Comparison of ENCODE assay signal across 8 cellular contexts in genomic region chr13:73767747-73768315, GRCh38.
DNase-seq lines count a peak whose midpoint lies in the region; ATAC-seq and TF ChIP-seq lines count a peak whose summit lies in the region.

No MANE protein-coding gene starts in this region.

- H4K20me1 ChIP-seq in PC-3 (ENCODE audit: low read length) (no peaks in the 10 kb centered on the region), mammary epithelial cell (ENCODE audit: insufficient read depth, low read length) (no peaks in the 10 kb centered on the region)

- no peaks in the 10 kb centered on the region for H3F3A ChIP-seq in PC-3 (ENCODE audit: low read length, unreplicated experiment)

- POLR2A ChIA-PET in PC-3 (lab: Charles Lee; ENCODE audit: unreplicated experiment), result no interaction called here
- POLR2A ChIA-PET in naive thymus-derived CD4-positive, alpha-beta T cell (lab: Charles Lee), result interaction anchor here (0.8 to 4.7 kb wide), 11 partner anchors 10 to 1559 kb away, joined by 3 to 43 read pairs (median 3); partner anchors contain the start of gene KLF12

- no peaks in the 10 kb centered on the region for H3K9me2 ChIP-seq in PC-3 (replicated peaks; ENCODE audit: low read length)

- peak overlapping the region; percentile 73 to 100 (median 98) for H3K27ac Mint-ChIP-seq in naive thymus-derived CD4-positive, alpha-beta T cell

- peak overlapping the region; percentile 87 for H3K27ac ChIP-seq in cardiac muscle cell
- no peak overlapping the region for H3K27ac ChIP-seq in PC-3 (ENCODE audit: low read length)
- H3K27ac ChIP-seq in mammary epithelial cell (ENCODE audit: insufficient read depth, low read depth, low read length), result no peak overlapping the region
- peak overlapping the region; percentile 77 for H3K27ac ChIP-seq in naive thymus-derived CD4-positive, alpha-beta T cell (ENCODE audit: low read depth, low read length)

- DNase-seq in cardiac muscle cell (ENCODE audit: low read depth in 1 of 2, low spot score in 1 of 2) (no peak), Right ventricle myocardium inferior (ENCODE audit: missing footprints) (no peak), PC-3 (peak; percentile 27), mammary epithelial cell (no peak), ureter (ENCODE audit: low spot score) (no peak), DMS79 (lab: John Stamatoyannopoulos, UW) (no peak)
- DNase-seq in naive thymus-derived CD4-positive, alpha-beta T cell, result peak in 3 of 9 donors; percentile 17 to 23 (median 19)
- DNase-seq in effector CD8-positive, alpha-beta T cell (lab: John Stamatoyannopoulos, UW), result no peak

- H3K4me1 Mint-ChIP-seq in naive thymus-derived CD4-positive, alpha-beta T cell, result peaks cover 37 to 91% (median 86%) of the 10 kb centered on the region in 7 donors

- H3K36me3 ChIP-seq in cardiac muscle cell, result no peaks in the 10 kb centered on the region
- no peaks in the 10 kb centered on the region for H3K36me3 ChIP-seq in PC-3 (ENCODE audit: low read depth, low read length)
- no peaks in the 10 kb centered on the region for H3K36me3 ChIP-seq in mammary epithelial cell (ENCODE audit: insufficient read depth, low read length)
- peaks cover 0 to under 1% (median 0%) of the 10 kb centered on the region in 3 experiments for H3K36me3 ChIP-seq in naive thymus-derived CD4-positive, alpha-beta T cell (ENCODE audit: control insufficient read depth in 2 of 3, insufficient read depth in 3 of 3, low read length in 3 of 3)

- ATAC-seq in Right ventricle myocardium inferior (no peak), PC-3 (no peak)
- no peak for ATAC-seq in naive thymus-derived CD4-positive, alpha-beta T cell

- H3K27me3 ChIP-seq in cardiac muscle cell (no peaks in the 10 kb centered on the region), PC-3 (ENCODE audit: low read length) (no peaks in the 10 kb centered on the region), mammary epithelial cell (ENCODE audit: insufficient read depth, low read length) (no peaks in the 10 kb centered on the region)
- H3K27me3 ChIP-seq in naive thymus-derived CD4-positive, alpha-beta T cell (ENCODE audit: control insufficient read depth in 2 of 2, insufficient read depth in 2 of 2, low read length in 2 of 2), result no peaks in the 10 kb centered on the region

- H2AFZ ChIP-seq in PC-3 (ENCODE audit: low read length) (no peak overlapping the region), mammary epithelial cell (ENCODE audit: low read depth, low read length) (no peak overlapping the region)

- intact Hi-C loops in Right ventricle myocardium inferior (cut with DNase I), result loop anchor here (5.0 kb wide), 1 partner anchor 364 kb away; the partner anchor contains the start of gene KLF12
- intact Hi-C loops in PC-3 (cut with micrococcal nuclease), result no loop called here
- intact Hi-C loops in mammary epithelial cell (cut with micrococcal nuclease), result no loop called here
- intact Hi-C loops in naive thymus-derived CD4-positive, alpha-beta T cell (cut with micrococcal nuclease), result loop anchor here (1.0 to 5.0 kb wide), 11 partner anchors 14 to 1559 kb away; no protein-coding TSS in a partner anchor

- in situ Hi-C loops in mammary epithelial cell (cut with MboI; ENCODE audit: low sequenced_read_pairs in 2 of 2), result no loop called here

- 90% methylated on average over 4 of the region's 4 CpGs for WGBS in mammary epithelial cell (ENCODE audit: low coverage, missing lambda C conversion rate)

- H3K9me3 ChIP-seq in cardiac muscle cell (ENCODE audit: low read depth) (no peaks in the 10 kb centered on the region), PC-3 (ENCODE audit: low read length) (no peaks in the 10 kb centered on the region), mammary epithelial cell (replicated peaks; ENCODE audit: insufficient read depth, low read length) (no peaks in the 10 kb centered on the region)
- H3K9me3 ChIP-seq in naive thymus-derived CD4-positive, alpha-beta T cell (ENCODE audit: control insufficient read depth in 2 of 3, low read length in 3 of 3), result no peaks in the 10 kb centered on the region

- H3K4me1 ChIP-seq in cardiac muscle cell (ENCODE audit: low read depth), result peaks cover 26% of the 10 kb centered on the region
- H3K4me1 ChIP-seq in PC-3 (ENCODE audit: insufficient read depth, low read length), result no peaks in the 10 kb centered on the region; the same call in 1 of the 2 replicates
- peaks cover 6% of the 10 kb centered on the region for H3K4me1 ChIP-seq in mammary epithelial cell (ENCODE audit: insufficient read depth, low read length)
- peaks cover 37 to 52% of the 10 kb centered on the region in 2 donors for H3K4me1 ChIP-seq in naive thymus-derived CD4-positive, alpha-beta T cell (ENCODE audit: control insufficient read depth in 2 of 2, insufficient read depth in 2 of 2, low read length in 2 of 2)

- no peak overlapping the region for H3K9ac ChIP-seq in PC-3 (ENCODE audit: low read length)
- H3K9ac ChIP-seq in mammary epithelial cell (ENCODE audit: insufficient read depth, low read length), result no peak overlapping the region

- peak overlapping the region in 8 of 10 donors; percentile 34 to 86 (median 78) for H3K4me3 Mint-ChIP-seq in naive thymus-derived CD4-positive, alpha-beta T cell

- TF ChIP-seq CTCF in cardiac muscle cell (IDR thresholded peaks at IDR 0.05; ENCODE audit: low read depth, low read length), result peak; percentile 32
- peak; percentile 64 for TF ChIP-seq CTCF in PC-3 (conservative IDR thresholded peaks at IDR 0.05; ENCODE audit: low read depth, low read length)
- peak; percentile 25 to 46 for TF ChIP-seq CTCF in mammary epithelial cell (conservative IDR thresholded peaks at IDR 0.05 in 1 of 2, IDR thresholded peaks at IDR 0.05 in 1 of 2; ENCODE audit: extremely low read depth in 1 of 2, insufficient read depth in 1 of 2, low read depth in 1 of 2, low read length in 2 of 2)

- BruUV-seq in PC-3 (replicated peaks; lab: Mats Ljungman, UMichigan) (no TSS peak), mammary epithelial cell (replicated peaks; lab: Mats Ljungman, UMichigan) (no TSS peak)

- H3K27me3 Mint-ChIP-seq in naive thymus-derived CD4-positive, alpha-beta T cell, result no peaks in the 10 kb centered on the region

- H3K79me2 ChIP-seq in PC-3 (ENCODE audit: low read length), result no peaks in the 10 kb centered on the region
- no peaks in the 10 kb centered on the region for H3K79me2 ChIP-seq in mammary epithelial cell (ENCODE audit: insufficient read depth, low read length)

- H3K4me2 ChIP-seq in PC-3 (ENCODE audit: low read length), result no peak overlapping the region
- H3K4me2 ChIP-seq in mammary epithelial cell (ENCODE audit: insufficient read depth, low read depth, low read length), result no peak overlapping the region

- H3K4me3 ChIP-seq in cardiac muscle cell (no peak overlapping the region), PC-3 (ENCODE audit: low read length) (no peak overlapping the region), mammary epithelial cell (replicated peaks in 1 of 3; ENCODE audit: insufficient read depth in 1 of 3, low read depth in 2 of 3, low read length in 3 of 3) (no peak overlapping the region)
- no peak overlapping the region for H3K4me3 ChIP-seq in naive thymus-derived CD4-positive, alpha-beta T cell (ENCODE audit: low read length)

- H3K9me3 Mint-ChIP-seq in naive thymus-derived CD4-positive, alpha-beta T cell, result peaks cover 0 to 30% (median 4%) of the 10 kb centered on the region in 11 donors

- peaks cover 21 to 44% (median 42%) of the 10 kb centered on the region in 5 donors for H3K36me3 Mint-ChIP-seq in naive thymus-derived CD4-positive, alpha-beta T cell

- CTCF ChIA-PET in PC-3 (lab: Charles Lee), result interaction anchor here (0.6 kb wide), 3 partner anchors 9 to 522 kb away, joined by 4 to 7 read pairs (median 5); no protein-coding TSS in a partner anchor
- CTCF ChIA-PET in mammary epithelial cell (lab: Charles Lee; ENCODE audit: low non-redundant PET), result interaction anchor here (0.6 kb wide), 1 partner anchor 33 kb away, joined by 6 read pairs; no protein-coding TSS in a partner anchor
- CTCF ChIA-PET in naive thymus-derived CD4-positive, alpha-beta T cell (lab: Charles Lee), result interaction anchor here (0.7 to 4.0 kb wide), 7 partner anchors 11 to 519 kb away, joined by 3 to 41 read pairs (median 6); no protein-coding TSS in a partner anchor

- dilution Hi-C loops in mammary epithelial cell (cut with HindIII; ENCODE audit: low sequenced_read_pairs), result no loop called here

Comparison
In these comparisons a context has a peak if more than half of its experiments do, and no peak if none do; other contexts are left out.
1. H3K27ac ChIP-seq: peak in cardiac muscle cell (single experiment) and naive thymus-derived CD4-positive, alpha-beta T cell (single experiment); none in PC-3 (single experiment) and mammary epithelial cell (single experiment).
2. intact Hi-C loops: an anchor here in Right ventricle myocardium inferior (5.0 kb wide) and naive thymus-derived CD4-positive, alpha-beta T cell (1.0 to 5.0 kb wide); none called in PC-3 and mammary epithelial cell.
3. Peak in every context shown above with its lines, with median percentiles within 50 percentile points of each other: CTCF ChIP-seq.